Comparison of ENCODE assay signal across 8 cellular contexts in the genomic region with DNA sequence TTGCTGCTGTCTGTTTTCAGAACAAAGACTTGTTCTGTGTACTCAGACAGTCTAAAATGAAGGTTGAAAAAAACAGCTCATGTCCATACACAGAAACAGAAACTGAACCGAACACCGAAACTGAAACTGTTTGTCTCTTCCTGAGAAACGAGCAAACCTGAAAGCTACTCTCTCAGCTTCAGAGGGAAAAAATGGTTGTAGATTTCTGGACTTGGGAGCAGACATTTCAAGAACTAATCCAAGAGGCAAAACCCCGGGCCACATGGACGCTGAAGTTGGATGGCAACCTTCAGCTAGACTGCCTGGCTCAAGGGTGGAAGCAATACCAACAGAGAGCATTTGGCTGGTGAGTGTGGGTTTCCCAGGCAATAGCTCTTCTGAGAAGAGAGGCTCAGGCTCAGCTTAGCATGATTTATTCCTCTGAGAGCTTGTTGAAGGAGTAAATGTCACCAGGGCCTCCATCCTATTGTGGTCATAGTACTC. TPM values are rescaled to one million over a fixed set of nuclear protein-coding genes. Genes with fewer than 3 reads are reported as not detected.
DNase-seq lines count a peak whose midpoint lies in the region; ATAC-seq and TF ChIP-seq lines count a peak whose summit lies in the region.

A gene with protein sequence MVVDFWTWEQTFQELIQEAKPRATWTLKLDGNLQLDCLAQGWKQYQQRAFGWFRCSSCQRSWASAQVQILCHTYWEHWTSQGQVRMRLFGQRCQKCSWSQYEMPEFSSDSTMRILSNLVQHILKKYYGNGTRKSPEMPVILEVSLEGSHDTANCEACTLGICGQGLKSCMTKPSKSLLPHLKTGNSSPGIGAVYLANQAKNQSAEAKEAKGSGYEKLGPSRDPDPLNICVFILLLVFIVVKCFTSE (plus strand): TSS at position 135 of the 483 bp plus-strand sequence. CDS start 57 bp downstream, at position 192.

- H3K4me1 Mint-ChIP-seq in activated T-helper 17 cell treated with anti-CD3 and anti-CD28 coated beads, Interleukin-2, amount 50 U/mL, for 72 hours: peaks cover 10% of the 10 kb centered on the region

- no peak within 1 kb of the TSS for H3K9ac ChIP-seq in parathyroid adenoma

- H3K9me3 ChIP-seq in parathyroid adenoma (ENCODE audit: control insufficient read depth, low read length): no peaks in the 10 kb centered on the region

- H3K27me3 Mint-ChIP-seq in activated T-helper 17 cell treated with anti-CD3 and anti-CD28 coated beads, Interleukin-2, amount 50 U/mL, for 72 hours: no peaks in the 10 kb centered on the region

- H3K4me1 ChIP-seq in parathyroid adenoma: no peaks in the 10 kb centered on the region

- H3K79me2 ChIP-seq in parathyroid adenoma: no peaks in the 10 kb centered on the region

- peaks cover 27% of the 10 kb centered on the region for H3K36me3 Mint-ChIP-seq in activated T-helper 17 cell treated with anti-CD3 and anti-CD28 coated beads, Interleukin-2, amount 50 U/mL, for 72 hours (ENCODE audit: low read depth)

- in situ Hi-C loops in GM13976 (cut with MboI; ENCODE audit: low sequenced_read_pairs, unreplicated experiment): no loop called here

- no peaks in the 10 kb centered on the region for H3K27me3 ChIP-seq in parathyroid adenoma (ENCODE audit: control insufficient read depth, insufficient read depth, low read length)

- peak; percentile 74 for DNase-seq in GM13976 (ENCODE audit: low spot score)
- peak; percentile 79 for DNase-seq in H4 (ENCODE audit: low spot score)
- peak; percentile 79 for DNase-seq in MV-4-11 (lab: John Stamatoyannopoulos, UW)
- DNase-seq in foreskin fibroblast: peak; percentile 33 to 53
- no peak for DNase-seq in ecto neural progenitor cell (ENCODE audit: low spot score)
- DNase-seq in NK-92 (lab: John Stamatoyannopoulos, UW; ENCODE audit: unreplicated experiment): no peak

- peak within 1 kb of the TSS; percentile 90 for H3K27ac Mint-ChIP-seq in activated T-helper 17 cell treated with anti-CD3 and anti-CD28 coated beads, Interleukin-2, amount 50 U/mL, for 72 hours

- peak within 1 kb of the TSS; percentile 46 to 60 for H3K4me3 ChIP-seq in foreskin fibroblast (ENCODE audit: low read depth in 1 of 2, low read length in 2 of 2)
- H3K4me3 ChIP-seq in parathyroid adenoma (ENCODE audit: low read depth, low read length): peak within 1 kb of the TSS; percentile 42

- TF ChIP-seq CTCF in GM13976 (IDR thresholded peaks at IDR 0.05; ENCODE audit: borderline replicate concordance, control extremely low read depth, extremely low read depth, insufficient read depth, missing control alignments) (no peak), foreskin fibroblast (IDR thresholded peaks at IDR 0.05; ENCODE audit: low read depth, low read length) (no peak), parathyroid adenoma (IDR thresholded peaks at IDR 0.05) (no peak)

- no peaks in the 10 kb centered on the region for H3K36me3 ChIP-seq in parathyroid adenoma (ENCODE audit: control insufficient read depth, insufficient read depth, low read length)

- peak within 1 kb of the TSS; percentile 83 for H3K4me3 Mint-ChIP-seq in activated T-helper 17 cell treated with anti-CD3 and anti-CD28 coated beads, Interleukin-2, amount 50 U/mL, for 72 hours

- H3K9me3 Mint-ChIP-seq in activated T-helper 17 cell treated with anti-CD3 and anti-CD28 coated beads, Interleukin-2, amount 50 U/mL, for 72 hours: no peaks in the 10 kb centered on the region

- H3K27ac ChIP-seq in parathyroid adenoma: peak within 1 kb of the TSS; percentile 73

- H3K4me2 ChIP-seq in parathyroid adenoma (ENCODE audit: low read length): peak within 1 kb of the TSS; percentile 40

- peak; percentile 87 for ATAC-seq in activated T-helper 17 cell treated with anti-CD3 and anti-CD28 coated beads, Interleukin-2, amount 50 U/mL, for 72 hours (replicated peaks)

- H2AFZ ChIP-seq in parathyroid adenoma: peak within 1 kb of the TSS; percentile 77

RNA-seq across cellular contexts. Expression of the gene that starts here (rescaled TPM):
- total RNA-seq in H4 (2014; rRNA removed; shearing (Covaris generic)): 16.6 and 18.7 TPM in 2 replicates
- total RNA-seq in activated T-helper 17 cell treated with anti-CD3 and anti-CD28 coated beads, Interleukin-2, amount 50 U/mL, for 72 hours: 1 to 10 TPM in 1 of 2 donors, under 1 TPM in 1; 0.98 to 3.1 TPM

Comparison
In these comparisons a context has a peak if more than half of its experiments do, and no peak if none do; other contexts are left out.
1. DNase-seq: peak in GM13976 (single experiment), H4 (single experiment), MV-4-11 (single experiment) and foreskin fibroblast (2 of 2); none in ecto neural progenitor cell (single experiment) and NK-92 (single experiment).